2 cellular contexts compared by ENCODE assay signal in the genomic region with DNA sequence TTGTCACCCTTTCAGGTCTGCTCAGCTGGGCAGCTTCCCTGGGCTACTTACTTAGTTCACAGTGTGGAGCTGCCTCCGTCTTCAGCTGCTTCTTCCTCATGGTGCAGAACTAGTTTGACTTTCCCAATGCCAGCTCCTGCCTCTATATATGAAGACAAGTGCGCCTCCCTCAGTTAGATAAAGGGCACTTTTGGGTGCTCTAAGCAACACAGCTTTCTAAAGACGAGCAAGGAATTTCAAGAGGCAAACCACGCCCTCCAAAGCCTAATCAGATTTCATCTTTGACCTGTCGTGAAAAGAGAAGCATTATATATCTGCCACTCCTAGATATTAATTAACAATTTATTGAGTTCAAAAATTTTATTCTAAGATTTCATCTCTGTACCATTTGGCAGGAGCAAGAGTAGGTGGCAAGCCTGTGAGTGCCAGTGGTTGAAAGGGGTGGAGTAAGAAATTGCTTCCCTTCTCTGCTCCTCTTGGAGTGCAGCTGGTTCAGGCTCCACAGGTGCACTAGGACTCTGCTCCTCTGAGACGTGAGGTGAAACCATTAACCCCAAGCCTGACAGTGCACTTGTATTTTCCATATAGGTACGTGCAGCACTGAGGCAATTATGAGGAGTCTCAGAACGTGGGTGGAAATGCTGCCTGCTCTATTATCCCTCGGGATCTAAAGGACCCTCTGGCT.
A peak's percentile ranks its signal among the peaks of the same experiment; 100 is the strongest.
TF ChIP-seq lines count a peak whose summit lies in the region.

No MANE protein-coding gene starts in this region.

TF ChIP-seq in HCT116, 20 proteins besides CTCF, POLR2A, EP300 and RAD21:
- peak; percentile 85; the same call in 1 of the 2 replicates for TF ChIP-seq CBX3 (IDR thresholded peaks at IDR 0.05; ENCODE audit: low read depth)
- TF ChIP-seq EZH2 (IDR thresholded peaks at IDR 0.05) = no peak

TF ChIP-seq in K562, 482 proteins besides CTCF, POLR2A, EP300 and RAD21 (continues in another document):
- TF ChIP-seq, protein P1, sequence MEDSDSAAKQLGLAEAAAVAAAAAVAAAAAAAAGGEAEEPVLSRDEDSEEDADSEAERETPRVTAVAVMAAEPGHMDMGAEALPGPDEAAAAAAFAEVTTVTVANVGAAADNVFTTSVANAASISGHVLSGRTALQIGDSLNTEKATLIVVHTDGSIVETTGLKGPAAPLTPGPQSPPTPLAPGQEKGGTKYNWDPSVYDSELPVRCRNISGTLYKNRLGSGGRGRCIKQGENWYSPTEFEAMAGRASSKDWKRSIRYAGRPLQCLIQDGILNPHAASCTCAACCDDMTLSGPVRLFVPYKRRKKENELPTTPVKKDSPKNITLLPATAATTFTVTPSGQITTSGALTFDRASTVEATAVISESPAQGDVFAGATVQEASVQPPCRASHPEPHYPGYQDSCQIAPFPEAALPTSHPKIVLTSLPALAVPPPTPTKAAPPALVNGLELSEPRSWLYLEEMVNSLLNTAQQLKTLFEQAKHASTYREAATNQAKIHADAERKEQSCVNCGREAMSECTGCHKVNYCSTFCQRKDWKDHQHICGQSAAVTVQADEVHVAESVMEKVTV (CRISPR knock-in tag; IDR thresholded peaks at IDR 0.05) = peak; percentile 64
- TF ChIP-seq CC2D1A (IDR thresholded peaks at IDR 0.05) (0 out of 2 replicates have a peak, but pooled peaks have one; percentile 29), ZNF41 (CRISPR knock-in tag; conservative IDR thresholded peaks at IDR 0.05) (peak; percentile 100), HCFC1 (IDR thresholded peaks at IDR 0.05; ENCODE audit: low read depth, low read length) (0 out of 2 replicates have a peak, but pooled peaks have one; percentile 10), ZNF384 (IDR thresholded peaks at IDR 0.05; ENCODE audit: low read depth, low read length) (peak; percentile 35; the same call in 1 of the 2 replicates), FOXM1 (IDR thresholded peaks at IDR 0.05; ENCODE audit: low read depth) (no peak), FOXM1 (CRISPR knock-in tag; IDR thresholded peaks at IDR 0.05; ENCODE audit: low read depth) (no peak), TRIM28 (IDR thresholded peaks at IDR 0.05) (peak; percentile 66; the same call in 1 of the 2 replicates), HNRNPK (IDR thresholded peaks at IDR 0.05; ENCODE audit: low read depth, low read length, poor library complexity, severe bottlenecking) (no peak), TCFL5 (CRISPR knock-in tag; conservative IDR thresholded peaks at IDR 0.05) (no peak), SMAD4 (CRISPR knock-in tag; conservative IDR thresholded peaks at IDR 0.05) (0 out of 2 replicates have a peak, but pooled peaks have one; percentile 28), HIVEP1 (CRISPR knock-in tag; IDR thresholded peaks at IDR 0.05) (no peak), RCOR1 (IDR thresholded peaks at IDR 0.05; ENCODE audit: borderline replicate concordance in 1 of 2, low read depth in 2 of 2, low read length in 2 of 2) (peak in 1 of 2 experiments; percentile 50; a peak in 1 of 4 replicates), TEAD4 (IDR thresholded peaks at IDR 0.05; ENCODE audit: low read length) (peak; percentile 58; the same call in 1 of the 2 replicates), TEAD4 (CRISPR knock-in tag; IDR thresholded peaks at IDR 0.05; ENCODE audit: borderline replicate concordance) (no peak), ZC3H11A (IDR thresholded peaks at IDR 0.05; ENCODE audit: low read depth, low read length) (no peak), MAFK (IDR thresholded peaks at IDR 0.05; ENCODE audit: low read length) (0 out of 2 replicates have a peak, but pooled peaks have one; percentile 4), MYC (IDR thresholded peaks at IDR 0.05; ENCODE audit: low read depth, low read length) (peak; percentile 51; the same call in 1 of the 2 replicates), MYC (CRISPR knock-in tag; IDR thresholded peaks at IDR 0.05; ENCODE audit: borderline replicate concordance, low read depth) (no peak), KLF10 (CRISPR knock-in tag; IDR thresholded peaks at IDR 0.05) (no peak), ZNF445 (CRISPR knock-in tag; IDR thresholded peaks at IDR 0.05; ENCODE audit: low read depth) (no peak), CXXC5 (CRISPR knock-in tag; IDR thresholded peaks at IDR 0.05) (peak; percentile 25; the same call in 1 of the 2 replicates), SRSF7 (optimal IDR thresholded peaks at IDR 0.05; ENCODE audit: low read depth, low read length) (no peak), MCM7 (IDR thresholded peaks at IDR 0.05) (no peak), MYBL2 (IDR thresholded peaks at IDR 0.05; ENCODE audit: low read depth) (no peak), MYBL2 (CRISPR knock-in tag; IDR thresholded peaks at IDR 0.05; ENCODE audit: borderline replicate concordance) (no peak), LCOR (CRISPR knock-in tag; IDR thresholded peaks at IDR 0.05) (0 out of 2 replicates have a peak, but pooled peaks have one; percentile 54), CBX3 (IDR thresholded peaks at IDR 0.05; ENCODE audit: borderline replicate concordance in 1 of 2, low read length in 2 of 2) (peak in 1 of 2 experiments; percentile 52; a peak in 1 of 3 replicates), ZNF232 (CRISPR knock-in tag; IDR thresholded peaks at IDR 0.05) (no peak), CREM (IDR thresholded peaks at IDR 0.05; ENCODE audit: low read depth) (peak; percentile 15; the same call in 1 of the 2 replicates), ZKSCAN3 (CRISPR knock-in tag; IDR thresholded peaks at IDR 0.05) (no peak), ZNF253 (CRISPR knock-in tag; conservative IDR thresholded peaks at IDR 0.05) (no peak), ZNF263 (CRISPR knock-in tag; IDR thresholded peaks at IDR 0.05; ENCODE audit: borderline replicate concordance) (no peak), TAL1 (IDR thresholded peaks at IDR 0.05) (no peak), CTBP1 (IDR thresholded peaks at IDR 0.05; ENCODE audit: borderline replicate concordance) (peak; percentile 71; the same call in 1 of the 2 replicates), TBL1XR1 (IDR thresholded peaks at IDR 0.05; ENCODE audit: low read length in 2 of 2) (peak in 1 of 2 experiments; percentile 39; a peak in 1 of 4 replicates), ADNP (tag; IDR thresholded peaks at IDR 0.05) (0 out of 2 replicates have a peak, but pooled peaks have one; percentile 37), BRD9 (IDR thresholded peaks at IDR 0.05; ENCODE audit: low read depth, partially characterized antibody) (peak; percentile 61), L3MBTL2 (IDR thresholded peaks at IDR 0.05) (peak; percentile 44; the same call in 1 of the 2 replicates), DACH1 (IDR thresholded peaks at IDR 0.05; ENCODE audit: partially characterized antibody) (no peak)
- TF ChIP-seq, protein P2, sequence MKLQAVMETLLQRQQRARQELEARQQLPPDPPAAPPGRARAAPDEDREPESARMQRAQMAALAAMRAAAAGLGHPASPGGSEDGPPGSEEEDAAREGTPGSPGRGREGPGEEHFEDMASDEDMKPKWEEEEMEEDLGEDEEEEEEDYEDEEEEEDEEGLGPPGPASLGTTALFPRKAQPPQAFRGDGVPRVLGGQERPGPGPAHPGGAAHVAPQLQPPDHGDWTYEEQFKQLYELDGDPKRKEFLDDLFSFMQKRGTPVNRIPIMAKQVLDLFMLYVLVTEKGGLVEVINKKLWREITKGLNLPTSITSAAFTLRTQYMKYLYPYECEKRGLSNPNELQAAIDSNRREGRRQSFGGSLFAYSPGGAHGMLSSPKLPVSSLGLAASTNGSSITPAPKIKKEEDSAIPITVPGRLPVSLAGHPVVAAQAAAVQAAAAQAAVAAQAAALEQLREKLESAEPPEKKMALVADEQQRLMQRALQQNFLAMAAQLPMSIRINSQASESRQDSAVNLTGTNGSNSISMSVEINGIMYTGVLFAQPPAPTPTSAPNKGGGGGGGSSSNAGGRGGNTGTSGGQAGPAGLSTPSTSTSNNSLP (IDR thresholded peaks at IDR 0.05; ENCODE audit: borderline replicate concordance, low read depth, low read length) = peak; percentile 50; the same call in 1 of the 2 replicates
- TF ChIP-seq, protein P3, sequence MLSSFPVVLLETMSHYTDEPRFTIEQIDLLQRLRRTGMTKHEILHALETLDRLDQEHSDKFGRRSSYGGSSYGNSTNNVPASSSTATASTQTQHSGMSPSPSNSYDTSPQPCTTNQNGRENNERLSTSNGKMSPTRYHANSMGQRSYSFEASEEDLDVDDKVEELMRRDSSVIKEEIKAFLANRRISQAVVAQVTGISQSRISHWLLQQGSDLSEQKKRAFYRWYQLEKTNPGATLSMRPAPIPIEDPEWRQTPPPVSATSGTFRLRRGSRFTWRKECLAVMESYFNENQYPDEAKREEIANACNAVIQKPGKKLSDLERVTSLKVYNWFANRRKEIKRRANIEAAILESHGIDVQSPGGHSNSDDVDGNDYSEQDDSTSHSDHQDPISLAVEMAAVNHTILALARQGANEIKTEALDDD (IDR thresholded peaks at IDR 0.05) = peak; percentile 38; the same call in 1 of the 2 replicates
- TF ChIP-seq, protein P4, sequence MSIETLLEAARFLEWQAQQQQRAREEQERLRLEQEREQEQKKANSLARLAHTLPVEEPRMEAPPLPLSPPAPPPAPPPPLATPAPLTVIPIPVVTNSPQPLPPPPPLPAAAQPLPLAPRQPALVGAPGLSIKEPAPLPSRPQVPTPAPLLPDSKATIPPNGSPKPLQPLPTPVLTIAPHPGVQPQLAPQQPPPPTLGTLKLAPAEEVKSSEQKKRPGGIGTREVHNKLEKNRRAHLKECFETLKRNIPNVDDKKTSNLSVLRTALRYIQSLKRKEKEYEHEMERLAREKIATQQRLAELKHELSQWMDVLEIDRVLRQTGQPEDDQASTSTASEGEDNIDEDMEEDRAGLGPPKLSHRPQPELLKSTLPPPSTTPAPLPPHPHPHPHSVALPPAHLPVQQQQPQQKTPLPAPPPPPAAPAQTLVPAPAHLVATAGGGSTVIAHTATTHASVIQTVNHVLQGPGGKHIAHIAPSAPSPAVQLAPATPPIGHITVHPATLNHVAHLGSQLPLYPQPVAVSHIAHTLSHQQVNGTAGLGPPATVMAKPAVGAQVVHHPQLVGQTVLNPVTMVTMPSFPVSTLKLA (conservative IDR thresholded peaks at IDR 0.05) = peak in 1 of 2 experiments; percentile 25; a peak in 1 of 4 replicates
- TF ChIP-seq, protein P5, sequence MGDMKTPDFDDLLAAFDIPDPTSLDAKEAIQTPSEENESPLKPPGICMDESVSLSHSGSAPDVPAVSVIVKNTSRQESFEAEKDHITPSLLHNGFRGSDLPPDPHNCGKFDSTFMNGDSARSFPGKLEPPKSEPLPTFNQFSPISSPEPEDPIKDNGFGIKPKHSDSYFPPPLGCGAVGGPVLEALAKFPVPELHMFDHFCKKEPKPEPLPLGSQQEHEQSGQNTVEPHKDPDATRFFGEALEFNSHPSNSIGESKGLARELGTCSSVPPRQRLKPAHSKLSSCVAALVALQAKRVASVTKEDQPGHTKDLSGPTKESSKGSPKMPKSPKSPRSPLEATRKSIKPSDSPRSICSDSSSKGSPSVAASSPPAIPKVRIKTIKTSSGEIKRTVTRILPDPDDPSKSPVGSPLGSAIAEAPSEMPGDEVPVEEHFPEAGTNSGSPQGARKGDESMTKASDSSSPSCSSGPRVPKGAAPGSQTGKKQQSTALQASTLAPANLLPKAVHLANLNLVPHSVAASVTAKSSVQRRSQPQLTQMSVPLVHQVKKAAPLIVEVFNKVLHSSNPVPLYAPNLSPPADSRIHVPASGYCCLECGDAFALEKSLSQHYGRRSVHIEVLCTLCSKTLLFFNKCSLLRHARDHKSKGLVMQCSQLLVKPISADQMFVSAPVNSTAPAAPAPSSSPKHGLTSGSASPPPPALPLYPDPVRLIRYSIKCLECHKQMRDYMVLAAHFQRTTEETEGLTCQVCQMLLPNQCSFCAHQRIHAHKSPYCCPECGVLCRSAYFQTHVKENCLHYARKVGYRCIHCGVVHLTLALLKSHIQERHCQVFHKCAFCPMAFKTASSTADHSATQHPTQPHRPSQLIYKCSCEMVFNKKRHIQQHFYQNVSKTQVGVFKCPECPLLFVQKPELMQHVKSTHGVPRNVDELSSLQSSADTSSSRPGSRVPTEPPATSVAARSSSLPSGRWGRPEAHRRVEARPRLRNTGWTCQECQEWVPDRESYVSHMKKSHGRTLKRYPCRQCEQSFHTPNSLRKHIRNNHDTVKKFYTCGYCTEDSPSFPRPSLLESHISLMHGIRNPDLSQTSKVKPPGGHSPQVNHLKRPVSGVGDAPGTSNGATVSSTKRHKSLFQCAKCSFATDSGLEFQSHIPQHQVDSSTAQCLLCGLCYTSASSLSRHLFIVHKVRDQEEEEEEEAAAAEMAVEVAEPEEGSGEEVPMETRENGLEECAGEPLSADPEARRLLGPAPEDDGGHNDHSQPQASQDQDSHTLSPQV (IDR thresholded peaks at IDR 0.05) = peak; percentile 45; the same call in 1 of the 2 replicates
- TF ChIP-seq, protein P6, sequence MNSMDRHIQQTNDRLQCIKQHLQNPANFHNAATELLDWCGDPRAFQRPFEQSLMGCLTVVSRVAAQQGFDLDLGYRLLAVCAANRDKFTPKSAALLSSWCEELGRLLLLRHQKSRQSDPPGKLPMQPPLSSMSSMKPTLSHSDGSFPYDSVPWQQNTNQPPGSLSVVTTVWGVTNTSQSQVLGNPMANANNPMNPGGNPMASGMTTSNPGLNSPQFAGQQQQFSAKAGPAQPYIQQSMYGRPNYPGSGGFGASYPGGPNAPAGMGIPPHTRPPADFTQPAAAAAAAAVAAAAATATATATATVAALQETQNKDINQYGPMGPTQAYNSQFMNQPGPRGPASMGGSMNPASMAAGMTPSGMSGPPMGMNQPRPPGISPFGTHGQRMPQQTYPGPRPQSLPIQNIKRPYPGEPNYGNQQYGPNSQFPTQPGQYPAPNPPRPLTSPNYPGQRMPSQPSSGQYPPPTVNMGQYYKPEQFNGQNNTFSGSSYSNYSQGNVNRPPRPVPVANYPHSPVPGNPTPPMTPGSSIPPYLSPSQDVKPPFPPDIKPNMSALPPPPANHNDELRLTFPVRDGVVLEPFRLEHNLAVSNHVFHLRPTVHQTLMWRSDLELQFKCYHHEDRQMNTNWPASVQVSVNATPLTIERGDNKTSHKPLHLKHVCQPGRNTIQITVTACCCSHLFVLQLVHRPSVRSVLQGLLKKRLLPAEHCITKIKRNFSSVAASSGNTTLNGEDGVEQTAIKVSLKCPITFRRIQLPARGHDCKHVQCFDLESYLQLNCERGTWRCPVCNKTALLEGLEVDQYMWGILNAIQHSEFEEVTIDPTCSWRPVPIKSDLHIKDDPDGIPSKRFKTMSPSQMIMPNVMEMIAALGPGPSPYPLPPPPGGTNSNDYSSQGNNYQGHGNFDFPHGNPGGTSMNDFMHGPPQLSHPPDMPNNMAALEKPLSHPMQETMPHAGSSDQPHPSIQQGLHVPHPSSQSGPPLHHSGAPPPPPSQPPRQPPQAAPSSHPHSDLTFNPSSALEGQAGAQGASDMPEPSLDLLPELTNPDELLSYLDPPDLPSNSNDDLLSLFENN (IDR thresholded peaks at IDR 0.05; ENCODE audit: low read depth in 2 of 2, low read length in 2 of 2) = peak in 1 of 2 experiments; percentile 44; a peak in 1 of 4 replicates
- TF ChIP-seq, protein P7, sequence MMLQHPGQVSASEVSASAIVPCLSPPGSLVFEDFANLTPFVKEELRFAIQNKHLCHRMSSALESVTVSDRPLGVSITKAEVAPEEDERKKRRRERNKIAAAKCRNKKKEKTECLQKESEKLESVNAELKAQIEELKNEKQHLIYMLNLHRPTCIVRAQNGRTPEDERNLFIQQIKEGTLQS (IDR thresholded peaks at IDR 0.05) = no peak
- TF ChIP-seq, protein P7 (CRISPR knock-in tag; conservative IDR thresholded peaks at IDR 0.05) = no peak
